In the genomic region with DNA sequence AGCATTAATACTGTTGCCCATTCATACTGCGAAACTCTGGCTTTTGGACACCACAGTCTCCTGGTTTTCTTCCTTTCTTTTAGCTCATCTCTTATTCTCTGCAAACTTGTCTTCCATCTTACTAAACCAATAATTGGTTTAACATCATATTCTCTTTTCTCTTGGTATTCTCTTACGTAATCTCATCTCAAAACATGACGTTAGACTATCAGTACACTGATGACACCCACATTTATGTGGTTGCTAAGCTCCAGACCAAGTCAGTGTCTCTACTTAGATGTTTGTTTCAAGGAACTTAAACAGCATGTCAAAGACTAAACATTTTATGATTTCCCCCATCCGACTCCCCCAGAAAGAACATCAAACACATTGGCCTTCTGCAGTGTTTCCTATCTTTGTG, we compare ENCODE assay signal across 2 cellular contexts.
TF ChIP-seq lines count a peak whose summit lies in the region.

No MANE protein-coding gene starts in this region.

TF ChIP-seq in SK-N-SH, 30 proteins besides CTCF, POLR2A, EP300 and RAD21 (continued from another document):
- TF ChIP-seq, protein P1, sequence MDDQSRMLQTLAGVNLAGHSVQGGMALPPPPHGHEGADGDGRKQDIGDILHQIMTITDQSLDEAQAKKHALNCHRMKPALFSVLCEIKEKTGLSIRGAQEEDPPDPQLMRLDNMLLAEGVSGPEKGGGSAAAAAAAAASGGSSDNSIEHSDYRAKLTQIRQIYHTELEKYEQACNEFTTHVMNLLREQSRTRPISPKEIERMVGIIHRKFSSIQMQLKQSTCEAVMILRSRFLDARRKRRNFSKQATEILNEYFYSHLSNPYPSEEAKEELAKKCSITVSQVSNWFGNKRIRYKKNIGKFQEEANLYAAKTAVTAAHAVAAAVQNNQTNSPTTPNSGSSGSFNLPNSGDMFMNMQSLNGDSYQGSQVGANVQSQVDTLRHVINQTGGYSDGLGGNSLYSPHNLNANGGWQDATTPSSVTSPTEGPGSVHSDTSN (IDR thresholded peaks at IDR 0.05): no peak

TF ChIP-seq in SK-N-SH treated with all-trans-retinoic acid at 6 μM for 48 hours, 23 proteins besides CTCF, POLR2A, EP300 and RAD21 (continued from another document):
- TF ChIP-seq, protein P2, sequence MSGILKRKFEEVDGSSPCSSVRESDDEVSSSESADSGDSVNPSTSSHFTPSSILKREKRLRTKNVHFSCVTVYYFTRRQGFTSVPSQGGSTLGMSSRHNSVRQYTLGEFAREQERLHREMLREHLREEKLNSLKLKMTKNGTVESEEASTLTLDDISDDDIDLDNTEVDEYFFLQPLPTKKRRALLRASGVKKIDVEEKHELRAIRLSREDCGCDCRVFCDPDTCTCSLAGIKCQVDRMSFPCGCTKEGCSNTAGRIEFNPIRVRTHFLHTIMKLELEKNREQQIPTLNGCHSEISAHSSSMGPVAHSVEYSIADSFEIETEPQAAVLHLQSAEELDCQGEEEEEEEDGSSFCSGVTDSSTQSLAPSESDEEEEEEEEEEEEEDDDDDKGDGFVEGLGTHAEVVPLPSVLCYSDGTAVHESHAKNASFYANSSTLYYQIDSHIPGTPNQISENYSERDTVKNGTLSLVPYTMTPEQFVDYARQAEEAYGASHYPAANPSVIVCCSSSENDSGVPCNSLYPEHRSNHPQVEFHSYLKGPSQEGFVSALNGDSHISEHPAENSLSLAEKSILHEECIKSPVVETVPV (CRISPR knock-in tag; IDR thresholded peaks at IDR 0.05): no peak
